Comparison of ENCODE assay signal across 10 cellular contexts in the genomic region with DNA sequence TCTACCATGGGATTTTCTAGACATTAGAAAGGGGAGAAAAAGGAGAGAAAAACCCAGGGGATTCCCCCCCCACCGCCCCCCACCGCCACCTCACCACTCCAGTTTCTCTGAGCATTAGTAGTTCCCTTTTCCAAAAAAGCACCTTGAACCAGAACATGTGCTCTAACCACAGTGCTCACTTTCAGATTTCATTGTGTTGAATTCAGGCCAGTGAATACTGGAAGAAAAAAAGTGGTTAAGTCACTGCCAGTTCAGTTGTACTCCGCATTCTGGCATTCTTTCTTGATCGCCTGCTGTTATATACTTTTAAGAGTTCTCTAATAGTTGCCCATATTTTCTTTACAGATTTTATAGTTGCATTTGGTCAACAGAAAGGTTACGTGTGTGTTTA. TPM values are rescaled to one million over a fixed set of nuclear protein-coding genes. Genes with fewer than 3 reads are reported as not detected.
A peak's percentile ranks its signal among the peaks of the same experiment; 100 is the strongest.
DNase-seq lines count a peak whose midpoint lies in the region; ATAC-seq, FAIRE-seq and TF ChIP-seq lines count a peak whose summit lies in the region.
"Had no signal": no experiment of that assay in that cellular context is flagged by ENCODE, and none has a peak within 500 bp of the region (broad histone marks: within the 10 kb centered on the region; RNA-seq: fewer than 3 reads in every experiment).

No MANE protein-coding gene starts in this region.

- peak overlapping the region; percentile 53 for H3K4me2 ChIP-seq in GM23338
- peak overlapping the region; percentile 78 for H3K4me2 ChIP-seq in KMS-11

- WGBS in esophagus muscularis mucosa = 60% methylated on average over 5 of the region's 5 CpGs

- peak overlapping the region; percentile 87; the same call in 1 of the 2 replicates for H3K27ac ChIP-seq in GM23338 (ENCODE audit: low read depth)
- H3K27ac ChIP-seq in KMS-11 = peak overlapping the region; percentile 56; the same call in 1 of the 2 replicates
- no peak overlapping the region for H3K27ac ChIP-seq in esophagus muscularis mucosa (replicated peaks in 1 of 4)

- peak; percentile 73 for FAIRE-seq in GM18507 (lab: Jason Lieb, UNC)

- no peak overlapping the region for H2AFZ ChIP-seq in GM23338
- no peak overlapping the region for H2AFZ ChIP-seq in KMS-11 (ENCODE audit: low read depth)

- H3F3A ChIP-seq in GM23338 (replicated peaks; ENCODE audit: low read depth) = no peaks in the 10 kb centered on the region

- no peaks in the 10 kb centered on the region for H3K9me2 ChIP-seq in GM23338 (ENCODE audit: insufficient read depth)

- H3K9me3 ChIP-seq in mucosa of descending colon (no peaks in the 10 kb centered on the region), esophagus muscularis mucosa (no peaks in the 10 kb centered on the region)

- peaks cover 32% of the 10 kb centered on the region for H3K4me1 Mint-ChIP-seq in GM23338

- no peak for TF ChIP-seq POLR2A in esophagus muscularis mucosa (IDR thresholded peaks at IDR 0.05; ENCODE audit: low read depth)

- H3K36me3 Mint-ChIP-seq in GM23338 (ENCODE audit: low read depth) = no peaks in the 10 kb centered on the region

- no peak for DNase-seq in GM18507 (ENCODE audit: extremely low spot score, insufficient read length, low read depth)
- no peak for DNase-seq in GM23338 (ENCODE audit: low spot score)
- DNase-seq in mucosa of descending colon = no peak
- no peak for DNase-seq in ureter (ENCODE audit: low spot score)
- no peak for DNase-seq in esophagus muscularis mucosa (ENCODE audit: extremely low spot score)
- no peak for DNase-seq in SW480 (ENCODE audit: low spot score)
- DNase-seq in activated CD4-positive, alpha-beta T cell treated with anti-CD3 and anti-CD28 coated beads for 48 hours = no peak
- DNase-seq: DMS79 treated with DMSO at 0.1 percent for 48 hours, NCI-H1417 had no signal

- H3K4me1 ChIP-seq in GM23338 (ENCODE audit: insufficient read depth) (peaks cover 26% of the 10 kb centered on the region), KMS-11 (ENCODE audit: low read depth, poor library complexity, severe bottlenecking) (peaks cover 54% of the 10 kb centered on the region), mucosa of descending colon (ENCODE audit: low read depth) (no peaks in the 10 kb centered on the region), esophagus muscularis mucosa (peaks cover 0 to 20% (median 3%) of the 10 kb centered on the region in 4 donors)

- ATAC-seq in GM23338 (no peak; the same call in 1 of the 3 replicates), mucosa of descending colon (peak; percentile 10)

- no peaks in the 10 kb centered on the region for H3K36me3 ChIP-seq in GM23338 (ENCODE audit: insufficient read depth)
- no peaks in the 10 kb centered on the region for H3K36me3 ChIP-seq in KMS-11 (ENCODE audit: insufficient read depth)
- no peaks in the 10 kb centered on the region for H3K36me3 ChIP-seq in mucosa of descending colon (ENCODE audit: low read depth)
- H3K36me3 ChIP-seq in esophagus muscularis mucosa = no peaks in the 10 kb centered on the region

- H4K20me1 ChIP-seq in GM23338 (replicated peaks; ENCODE audit: insufficient read depth) (no peaks in the 10 kb centered on the region), KMS-11 (ENCODE audit: insufficient read depth) (no peaks in the 10 kb centered on the region)

- H3K27me3 ChIP-seq in GM23338 (ENCODE audit: insufficient read depth) (no peaks in the 10 kb centered on the region), KMS-11 (ENCODE audit: insufficient read depth, low read depth) (no peaks in the 10 kb centered on the region), esophagus muscularis mucosa (no peaks in the 10 kb centered on the region)

- no peaks in the 10 kb centered on the region; the same call in 2 of the 3 replicates for H3K9me3 Mint-ChIP-seq in GM23338

- H3K27ac Mint-ChIP-seq in GM23338 = peak overlapping the region; percentile 95

- H3K9ac ChIP-seq in KMS-11 = peak overlapping the region; percentile 26; the same call in 1 of the 2 replicates

- intact Hi-C loops in mucosa of descending colon (cut with DNase I, micrococcal nuclease) (no loop called here), esophagus muscularis mucosa (cut with DNase I) (no loop called here)

- H3K4me3 ChIP-seq in GM23338 = no peak overlapping the region
- H3K4me3 ChIP-seq in KMS-11 (IDR thresholded peaks at IDR 0.05; ENCODE audit: insufficient read depth, low read depth, low read length) = no peak overlapping the region
- H3K4me3 ChIP-seq in mucosa of descending colon = no peak overlapping the region
- H3K4me3 ChIP-seq in esophagus muscularis mucosa = no peak overlapping the region

- no peaks in the 10 kb centered on the region for H3K27me3 Mint-ChIP-seq in GM23338 (ENCODE audit: insufficient read depth, low read depth, poor library complexity)

- no peak for TF ChIP-seq CTCF in GM23338 (conservative IDR thresholded peaks at IDR 0.05; ENCODE audit: low read depth in 2 of 2)
- TF ChIP-seq CTCF in KMS-11 (conservative IDR thresholded peaks at IDR 0.05; ENCODE audit: low read depth, low read length) = no peak
- no peak for TF ChIP-seq CTCF in mucosa of descending colon (IDR thresholded peaks at IDR 0.05)
- no peak for TF ChIP-seq CTCF in esophagus muscularis mucosa (IDR thresholded peaks at IDR 0.05)

- H3K79me2 ChIP-seq in GM23338 (replicated peaks; ENCODE audit: insufficient read depth) (peaks cover 87% of the 10 kb centered on the region), KMS-11 (ENCODE audit: insufficient read depth, low read depth) (peaks cover 5% of the 10 kb centered on the region; the same call in 1 of the 2 replicates)

- TF ChIP-seq EP300 in esophagus muscularis mucosa (IDR thresholded peaks at IDR 0.05) = no peak

- peak overlapping the region; percentile 51; the same call in 2 of the 3 replicates for H3K4me3 Mint-ChIP-seq in GM23338

TF ChIP-seq in GM23338, 12 proteins besides CTCF, POLR2A, EP300 and RAD21:
- TF ChIP-seq NANOG (IDR thresholded peaks at IDR 0.05; ENCODE audit: borderline replicate concordance) = no peak
- TF ChIP-seq EZH2 (IDR thresholded peaks at IDR 0.05; ENCODE audit: low read depth, unreplicated experiment) = no peak

RNA-seq across cellular contexts. Expression of a gene that starts 40.9 kb away (rescaled TPM):
- total RNA-seq in GM23338 (2014; rRNA removed; shearing (Covaris generic)) = 14.1 and 15.3 TPM in 2 replicates
- polyA plus RNA-seq in GM23338 (2016; fragmentation: Nextera tagmentation; extraction: Ambion mirVana) = 3.9 and 4.5 TPM in 2 replicates
- total RNA-seq in mucosa of descending colon (1 to 10 TPM; 4.7 to 8.0 (median 5.2) TPM), ureter (11.4 TPM), esophagus muscularis mucosa (1 to 10 TPM; 7.8 to 9.6 (median 8.5) TPM)

Comparison
In these comparisons a context has a peak if more than half of its experiments do, and no peak if none do; other contexts are left out.
1. H3K27ac ChIP-seq: peak in GM23338 (single experiment) and KMS-11 (single experiment); none in esophagus muscularis mucosa (0 of 4).